13 cellular contexts compared by ENCODE assay signal in the genomic region with DNA sequence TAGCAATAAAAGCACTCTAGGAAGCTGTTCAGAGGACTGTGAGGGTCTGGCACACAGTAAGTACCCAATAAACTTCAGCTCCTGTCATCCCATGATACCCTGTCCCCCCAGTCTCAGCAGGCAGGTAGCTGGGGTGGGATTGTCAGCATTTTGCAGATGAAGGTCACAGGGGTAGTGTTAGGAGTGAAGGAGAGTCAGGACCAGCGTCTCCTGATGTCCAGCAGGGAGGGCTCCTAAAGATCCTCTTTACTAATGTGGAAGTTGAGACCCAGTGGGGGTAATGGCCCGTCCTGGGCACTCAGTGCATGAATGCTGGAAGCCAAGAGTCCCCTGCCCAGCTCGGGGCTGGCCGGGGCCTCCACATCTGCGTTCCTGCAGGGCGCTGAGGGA. TPM values are rescaled to one million over a fixed set of nuclear protein-coding genes. Genes with fewer than 3 reads are reported as not detected.
DNase-seq lines count a peak whose midpoint lies in the region; ATAC-seq, FAIRE-seq and TF ChIP-seq lines count a peak whose summit lies in the region.
"Had no signal": no experiment of that assay in that cellular context is flagged by ENCODE, and none has a peak within 500 bp of the region (broad histone marks: within the 10 kb centered on the region; RNA-seq: fewer than 3 reads in every experiment).

No MANE protein-coding gene starts in this region.

- intact Hi-C loops in cardiac septum (cut with DNase I): loop anchor here (2.0 to 5.0 kb wide), 3 partner anchors 21 to 57 kb away; no protein-coding TSS in a partner anchor
- intact Hi-C loops in body of pancreas (cut with DNase I): no loop called here

- no peaks in the 10 kb centered on the region for H3K9me3 ChIP-seq in right atrium auricular region
- no peaks in the 10 kb centered on the region for H3K9me3 ChIP-seq in body of pancreas
- H3K9me3 ChIP-seq in tibial nerve: no peaks in the 10 kb centered on the region
- H3K9me3 ChIP-seq: heart right ventricle had no signal

- no peak overlapping the region for H3K27ac Mint-ChIP-seq in T-helper 2 cell treated with Interferon-gamma antibody and Interleukin-4, amounts not matched to agents 5 μg/mL and 100 μg/mL, for 36 hours
- H3K27ac Mint-ChIP-seq: activated naive CD8-positive, alpha-beta T cell treated with anti-CD3 and anti-CD28 coated beads, Interleukin-2, amount 10 ng/mL, durations not matched to agents 7 days and 5 days had no signal

- H3K27me3 Mint-ChIP-seq in T-helper 2 cell treated with Interferon-gamma antibody and Interleukin-4, amounts not matched to agents 5 μg/mL and 100 μg/mL, for 36 hours (ENCODE audit: low read depth): no peaks in the 10 kb centered on the region
- H3K27me3 Mint-ChIP-seq: activated naive CD8-positive, alpha-beta T cell treated with anti-CD3 and anti-CD28 coated beads, Interleukin-2, amount 10 ng/mL, durations not matched to agents 7 days and 5 days; stimulated activated memory B cell treated with anti-CD40 and anti-IgM and Interleukin-4, amounts not matched to agents 10 μg/mL and 1 μg/mL and 100 μg/mL, for 72 hours had no signal

- no peaks in the 10 kb centered on the region for H3K4me1 Mint-ChIP-seq in T-helper 2 cell treated with Interferon-gamma antibody and Interleukin-4, amounts not matched to agents 5 μg/mL and 100 μg/mL, for 36 hours (ENCODE audit: low read depth)

- no peak for TF ChIP-seq EP300 in tibial nerve (IDR thresholded peaks at IDR 0.05)

- WGBS in body of pancreas, 2 donors: 7 to 50% methylated on average over 1 to 6 of the region's 6 CpGs
- 9 to 16% methylated on average over 2 to 5 of the region's 6 CpGs for WGBS in tibial nerve, 2 donors

- H3K4me3 ChIP-seq in right atrium auricular region (peak overlapping the region in 1 of 2 donors; percentile 50), body of pancreas (no peak overlapping the region), tibial nerve (peak overlapping the region in 1 of 4 donors; percentile 45)

- no peaks in the 10 kb centered on the region for H3K27me3 ChIP-seq in right atrium auricular region
- H3K27me3 ChIP-seq in body of pancreas: no peaks in the 10 kb centered on the region
- H3K27me3 ChIP-seq in tibial nerve: no peaks in the 10 kb centered on the region
- H3K27me3 ChIP-seq: heart right ventricle had no signal

- DNase-seq in right atrium auricular region (ENCODE audit: low spot score) (no peak), cardiac septum (ENCODE audit: low spot score) (no peak), body of pancreas (no peak), medulla oblongata (ENCODE audit: extremely low spot score) (peak; percentile 15), tibial nerve (ENCODE audit: low spot score in 2 of 2) (no peak), AML-193 (lab: John Stamatoyannopoulos, UW) (no peak), RCC 7860 (ENCODE audit: low spot score) (no peak)
- DNase-seq in T-helper 2 cell treated with Interferon-gamma antibody and Interleukin-4, amounts not matched to agents 5 μg/mL and 100 μg/mL, for 36 hours (ENCODE audit: low spot score): no peak

- no peak for ATAC-seq in body of pancreas

- H3K9me3 Mint-ChIP-seq in T-helper 2 cell treated with Interferon-gamma antibody and Interleukin-4, amounts not matched to agents 5 μg/mL and 100 μg/mL, for 36 hours: no peaks in the 10 kb centered on the region
- H3K9me3 Mint-ChIP-seq: activated naive CD8-positive, alpha-beta T cell treated with anti-CD3 and anti-CD28 coated beads, Interleukin-2, amount 10 ng/mL, durations not matched to agents 7 days and 5 days; stimulated activated memory B cell treated with anti-CD40 and anti-IgM and Interleukin-4, amounts not matched to agents 10 μg/mL and 1 μg/mL and 100 μg/mL, for 72 hours; T-helper 1 cell treated with Interleukin-12 subunit alpha and Interleukin-12 subunit beta and Interleukin-4 antibody, amounts not matched to agents 30 μg/mL and 1 μg/mL, for 36 hours had no signal

- H3K27ac ChIP-seq in right atrium auricular region (peak overlapping the region; percentile 72 to 79), body of pancreas (peak overlapping the region; percentile 47 to 73 (median 64)), tibial nerve (peak overlapping the region; percentile 50 to 84 (median 62))

- no peak overlapping the region for H3K4me3 Mint-ChIP-seq in T-helper 2 cell treated with Interferon-gamma antibody and Interleukin-4, amounts not matched to agents 5 μg/mL and 100 μg/mL, for 36 hours
- H3K4me3 Mint-ChIP-seq: T-helper 1 cell treated with Interleukin-12 subunit alpha and Interleukin-12 subunit beta and Interleukin-4 antibody, amounts not matched to agents 30 μg/mL and 1 μg/mL, for 36 hours had no signal

- peaks cover 25% of the 10 kb centered on the region for H3K36me3 Mint-ChIP-seq in T-helper 2 cell treated with Interferon-gamma antibody and Interleukin-4, amounts not matched to agents 5 μg/mL and 100 μg/mL, for 36 hours (ENCODE audit: low read depth)

- TF ChIP-seq POLR2A in body of pancreas (IDR thresholded peaks at IDR 0.05) (no peak), tibial nerve (IDR thresholded peaks at IDR 0.05) (no peak)

- no peak for TF ChIP-seq CTCF in right atrium auricular region (IDR thresholded peaks at IDR 0.05)
- no peak for TF ChIP-seq CTCF in body of pancreas (IDR thresholded peaks at IDR 0.05)
- TF ChIP-seq CTCF in tibial nerve (IDR thresholded peaks at IDR 0.05): no peak

- H3K36me3 ChIP-seq in right atrium auricular region (no peaks in the 10 kb centered on the region), body of pancreas (replicated peaks in 1 of 2; ENCODE audit: insufficient read depth in 1 of 2, low read depth in 2 of 2) (no peaks in the 10 kb centered on the region), tibial nerve (peaks cover 0 to 20% (median 0%) of the 10 kb centered on the region in 3 donors)

- H3K4me1 ChIP-seq in right atrium auricular region (peaks cover 0 to 39% of the 10 kb centered on the region in 2 donors), body of pancreas (peaks cover 48% of the 10 kb centered on the region), tibial nerve (peaks cover 0 to 32% (median 19%) of the 10 kb centered on the region in 4 donors)

- FAIRE-seq in RCC 7860 (lab: Jason Lieb, UNC): no peak

RNA-seq across cellular contexts. Expression of a gene that starts 31.3 kb away (rescaled TPM):
- total RNA-seq in right atrium auricular region: under 1 TPM in 1 of 2 donors, not detected in 1; 0.78 TPM
- 1.1 TPM for total RNA-seq in cardiac septum
- total RNA-seq in body of pancreas: 1 to 10 TPM; 3.6 TPM
- 1 to 10 TPM in 1 of 4 donors, under 1 TPM in 1, not detected in 2; 0.78 to 3.1 TPM for total RNA-seq in tibial nerve
- total RNA-seq: activated naive CD8-positive, alpha-beta T cell treated with anti-CD3 and anti-CD28 coated beads, Interleukin-2, amount 10 ng/mL, durations not matched to agents 7 days and 5 days; cerebellum had no signal
